In genomic region chr15:41596972-41597371, GRCh38 we compare ENCODE assay signal across 19 cellular contexts.
"Had no signal": no experiment of that assay in that cellular context is flagged by ENCODE, and none has a peak within 500 bp of the region (broad histone marks: within the 10 kb centered on the region; RNA-seq: fewer than 3 reads in every experiment).

No MANE protein-coding gene starts in this region.

- H3K36me3 ChIP-seq: esophagus muscularis mucosa, heart right ventricle, left lung, lower lobe of right lung had no signal

- DNase-seq: dermis blood vessel endothelial cell; dorsolateral prefrontal cortex; effector CD4-positive, alpha-beta T cell; effector memory CD4-positive, alpha-beta T cell; foreskin keratinocyte; glutamatergic neuron; head of caudate nucleus; heart right ventricle; hippocampal formation; left cardiac atrium; left lung; left ventricle myocardium superior; lower lobe of right lung; mesenchymal stem cell; mucosa of descending colon; naive B cell; naive thymus-derived CD8-positive, alpha-beta T cell had no signal

- ATAC-seq: foreskin keratinocyte; heart right ventricle; left cardiac atrium; left lung; left ventricle myocardium superior; lower lobe of right lung; mucosa of descending colon; naive thymus-derived CD8-positive, alpha-beta T cell had no signal

- H3K27me3 ChIP-seq: dorsolateral prefrontal cortex, esophagus muscularis mucosa, foreskin keratinocyte, left lung had no signal

- H3K9me3 ChIP-seq: esophagus muscularis mucosa, heart right ventricle, left lung, lower lobe of right lung, mucosa of descending colon had no signal

- H3K4me1 ChIP-seq: esophagus muscularis mucosa, heart right ventricle, left lung, lower lobe of right lung had no signal

- H3K4me3 ChIP-seq: coronary artery, dorsolateral prefrontal cortex, esophagus muscularis mucosa, heart right ventricle, left lung, lower lobe of right lung, mucosa of descending colon had no signal

- H3K27ac ChIP-seq: coronary artery, esophagus muscularis mucosa, foreskin keratinocyte, heart right ventricle, left lung, lower lobe of right lung had no signal
